ENCODE assay signal across 30 cellular contexts in genomic region chr3:134699721-134700120, GRCh38. TPM values are rescaled to one million over a fixed set of nuclear protein-coding genes. Genes with fewer than 3 reads are reported as not detected.
A peak's percentile ranks its signal among the peaks of the same experiment; 100 is the strongest.
DNase-seq lines count a peak whose midpoint lies in the region; ATAC-seq, FAIRE-seq and TF ChIP-seq lines count a peak whose summit lies in the region.
"Had no signal": no experiment of that assay in that cellular context is flagged by ENCODE, and none has a peak within 500 bp of the region (broad histone marks: within the 10 kb centered on the region; RNA-seq: fewer than 3 reads in every experiment).

No MANE protein-coding gene starts in this region.

- TF ChIP-seq EP300 in suprapubic skin (IDR thresholded peaks at IDR 0.05) (no peak), gastroesophageal sphincter (IDR thresholded peaks at IDR 0.05) (no peak)

- no peak for TF ChIP-seq CTCF in kidney epithelial cell (IDR thresholded peaks at IDR 0.05; ENCODE audit: insufficient read depth, low read length, poor library complexity, severe bottlenecking)
- TF ChIP-seq CTCF in suprapubic skin (IDR thresholded peaks at IDR 0.05) = no peak
- TF ChIP-seq CTCF in gastroesophageal sphincter (IDR thresholded peaks at IDR 0.05) = no peak

- in situ Hi-C loops in Caki2 (cut with HindIII; ENCODE audit: low pct_unique_long_range_greater_than_20kb, low sequenced_read_pairs) = no loop called here

- TF ChIP-seq POLR2A in suprapubic skin (IDR thresholded peaks at IDR 0.05) (no peak), gastroesophageal sphincter (IDR thresholded peaks at IDR 0.05) (no peak)

- H3K27me3 ChIP-seq in kidney epithelial cell (ENCODE audit: control insufficient read depth, insufficient read depth, low read length) = no peaks in the 10 kb centered on the region
- H3K27me3 ChIP-seq in suprapubic skin = no peaks in the 10 kb centered on the region
- H3K27me3 ChIP-seq in gastroesophageal sphincter = no peaks in the 10 kb centered on the region

- H3K4me3 ChIP-seq in kidney epithelial cell (ENCODE audit: low read depth, low read length) = no peak overlapping the region
- H3K4me3 ChIP-seq in suprapubic skin = no peak overlapping the region
- H3K4me3 ChIP-seq in gastroesophageal sphincter = no peak overlapping the region
- H3K4me3 ChIP-seq: PC-9 had no signal

- H3K9me3 ChIP-seq in suprapubic skin (no peaks in the 10 kb centered on the region), gastroesophageal sphincter (no peaks in the 10 kb centered on the region)

- ATAC-seq in GM21786 (IDR thresholded peaks at IDR 0.05; ENCODE audit: unreplicated experiment) (no peak), gastroesophageal sphincter (no peak)
- ATAC-seq: T-cell had no signal

- H3K36me3 ChIP-seq in kidney epithelial cell (ENCODE audit: control insufficient read depth, insufficient read depth, low read length) (no peaks in the 10 kb centered on the region), suprapubic skin (no peaks in the 10 kb centered on the region), gastroesophageal sphincter (no peaks in the 10 kb centered on the region)

- 69% methylated on average over 3 of the region's 3 CpGs for WGBS in suprapubic skin
- 83% methylated on average over 1 of the region's 3 CpGs; no CpG with 5 or more reads in 1 of the 2 donors for WGBS in gastroesophageal sphincter (ENCODE audit: low coverage in 1 of 2), 2 donors

- peak; percentile 93 for FAIRE-seq in RCC 7860 (lab: Jason Lieb, UNC)
- FAIRE-seq: GM12891, GM19239 had no signal

- DNase-seq in Caki2 (ENCODE audit: low read depth) (peak; percentile 11), RCC 7860 (ENCODE audit: low spot score) (peak; percentile 75), kidney epithelial cell (ENCODE audit: low read depth) (peak; percentile 16), suprapubic skin (ENCODE audit: low spot score in 2 of 2) (no peak), MV-4-11 (lab: John Stamatoyannopoulos, UW) (no peak)
- DNase-seq: Calu3; CD8-positive, alpha-beta memory T cell; DMS79 treated with DMSO at 0.1 percent for 48 hours; GF-D8; H9; IMR-90; KG1; NCI-H1092; NCI-H1436; NCI-H187; NCI-H2081 treated with DMSO at 0.1 percent for 48 hours; NCI-H2171; NCI-H524 treated with DMSO at 0.1 percent for 48 hours; NCI-H774; PC-9; RPMI8226; SHP77; T-cell had no signal

- H3K27ac ChIP-seq in suprapubic skin (peak overlapping the region; percentile 72), gastroesophageal sphincter (peak overlapping the region in 2 of 4 donors; percentile 12 to 43)
- H3K27ac ChIP-seq: PC-9 had no signal

- H3K4me1 ChIP-seq in suprapubic skin (peaks cover 60% of the 10 kb centered on the region), gastroesophageal sphincter (peaks cover 0 to 24% (median 0%) of the 10 kb centered on the region in 3 donors)

RNA-seq across cellular contexts. Expression of gene KY, which starts 48.9 kb away (rescaled TPM):
- not detected in 2 replicates for total RNA-seq in Caki2 (2014; rRNA removed; shearing (Covaris generic); ENCODE audit: low replicate concordance)
- 0.04 and 0.27 TPM in 2 replicates for total RNA-seq in kidney epithelial cell
- total RNA-seq in suprapubic skin = 10 to 100 TPM; 41.9 to 99.8 (median 53.9) TPM
- total RNA-seq in gastroesophageal sphincter = 1 to 10 TPM in 3 of 4 donors, under 1 TPM in 1; 0.64 to 4.8 (median 3.2) TPM
- total RNA-seq: A673; B cell; Calu3; CD8-positive, alpha-beta memory T cell; H9; PC-9; SK-MEL-5; T-cell had no signal

Comparison
In these comparisons a context has a peak if more than half of its experiments do, and no peak if none do; other contexts are left out.
1. DNase-seq: peak in Caki2 (single experiment), RCC 7860 (single experiment) and kidney epithelial cell (single experiment); none in suprapubic skin (0 of 2) and MV-4-11 (single experiment).
2. RNA of gene KY, which starts 48.9 kb away (total RNA-seq): 41.9 to 99.8 TPM in suprapubic skin; 0.64 to 4.8 TPM in gastroesophageal sphincter, 0.04 to 0.27 TPM in kidney epithelial cell and not detected in Caki2; every median in the first group is over 4 times any median in the second.